ENCODE assay signal across 8 cellular contexts in the genomic region with DNA sequence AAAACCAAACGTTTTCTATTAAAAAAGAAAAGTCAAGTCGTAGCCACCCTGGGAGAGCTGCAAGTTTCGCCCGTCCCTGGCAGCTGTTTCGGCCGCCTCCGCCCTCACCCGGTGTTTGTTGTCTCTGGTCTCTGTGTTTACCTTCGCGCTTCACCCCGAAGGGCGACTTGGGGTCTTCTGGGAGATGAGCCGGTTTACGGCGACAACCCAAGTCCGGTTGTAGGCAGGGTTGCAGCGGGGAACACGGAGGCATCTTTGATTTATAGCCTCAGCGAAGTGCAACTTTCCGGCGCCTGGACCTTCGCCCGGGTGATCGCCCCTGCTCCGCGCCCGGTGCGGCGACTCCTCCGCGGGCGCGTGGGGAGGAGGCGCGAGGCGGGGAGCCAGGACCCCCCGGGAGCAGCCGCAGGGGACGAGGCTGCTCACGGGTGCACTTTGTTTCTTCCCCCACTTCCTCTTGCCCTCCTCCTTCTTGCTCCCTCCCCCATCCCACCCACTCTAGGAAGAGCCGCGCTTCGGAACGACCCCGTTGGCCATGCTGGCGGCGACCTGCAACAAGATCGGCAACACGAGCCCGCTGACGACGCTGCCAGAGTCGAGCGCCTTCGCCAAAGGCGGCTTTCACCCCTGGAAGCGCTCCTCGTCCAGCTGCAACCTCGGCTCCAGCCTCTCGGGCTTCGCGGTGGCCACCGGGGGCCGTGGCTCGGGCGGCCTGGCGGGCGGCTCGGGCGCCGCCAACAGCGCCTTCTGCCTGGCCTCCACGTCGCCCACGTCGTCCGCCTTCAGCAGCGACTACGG. TPM values are rescaled to one million over a fixed set of nuclear protein-coding genes. Genes with fewer than 3 reads are reported as not detected.
DNase-seq lines count a peak whose midpoint lies in the region; ATAC-seq lines count a peak whose summit lies in the region.

No MANE protein-coding gene starts in this region.

- peak overlapping the region; percentile 86 for H3K9ac ChIP-seq in neuronal stem cell (ENCODE audit: low read depth, low read length, poor library complexity)

- peaks cover 21 to 23% of the 10 kb centered on the region in 2 donors for H3K4me1 ChIP-seq in neuronal stem cell (ENCODE audit: control insufficient read depth in 2 of 2, insufficient read depth in 1 of 2, low read depth in 1 of 2, low read length in 2 of 2)

- peaks cover 29 to 80% (median 54%) of the 10 kb centered on the region in 3 experiments for H3K27me3 ChIP-seq in neuronal stem cell (ENCODE audit: control insufficient read depth in 3 of 3, insufficient read depth in 3 of 3, low read depth in 1 of 3, low read length in 3 of 3)

- peak overlapping the region; percentile 88 for H2AFZ ChIP-seq in neuronal stem cell (ENCODE audit: low read length)

- no peak overlapping the region for H3K4ac ChIP-seq in neuronal stem cell (ENCODE audit: low read length)

- H2BK15ac ChIP-seq in neuronal stem cell (ENCODE audit: low read length), result peak overlapping the region; percentile 7

- no peaks in the 10 kb centered on the region for H3K9me3 Mint-ChIP-seq in effector memory CD8-positive, alpha-beta T cell

- peaks cover 0 to under 1% of the 10 kb centered on the region in 2 donors for H3K9me3 ChIP-seq in neuronal stem cell (replicated peaks in 1 of 2; ENCODE audit: control insufficient read depth in 2 of 2, insufficient read depth in 1 of 2, low read depth in 1 of 2, low read length in 2 of 2)

- no CpG with 5 or more reads among the region's 79 CpGs for whole genome bisulfite sequencing in neuronal stem cell (ENCODE audit: extremely low coverage in 2 of 2, insufficient read length in 2 of 2, insufficient replicate concordance in 1 of 2), 2 donors

- DNase-seq in activated naive CD4-positive, alpha-beta T cell treated with Interleukin-2 at 50 U/mL for 16 hours, result peak; percentile 17
- no peak for DNase-seq in activated naive CD4-positive, alpha-beta T cell treated with anti-CD3 and anti-CD28 coated beads, Interleukin-2, amount 50 U/mL, for 16 hours
- DNase-seq in NCI-H748 (lab: John Stamatoyannopoulos, UW; ENCODE audit: unreplicated experiment), result peak; percentile 81
- no peak for DNase-seq in effector memory CD8-positive, alpha-beta T cell
- DNase-seq in neuronal stem cell (ENCODE audit: low spot score), result peak; percentile 50
- DNase-seq in activated gamma-delta T cell treated with Interleukin-2 at 50 U/mL for 16 hours, result no peak
- no peak for DNase-seq in middle frontal gyrus (ENCODE audit: extremely low spot score, low spot score)
- DNase-seq in ACHN, result no peak

- H3K4me1 Mint-ChIP-seq in effector memory CD8-positive, alpha-beta T cell (ENCODE audit: low read depth in 2 of 2), result peaks cover 25 to 30% of the 10 kb centered on the region in 2 donors

- H3K4me3 ChIP-seq in neuronal stem cell (ENCODE audit: low read length in 2 of 2), result peak overlapping the region; percentile 74 to 76

- H3K79me1 ChIP-seq in neuronal stem cell (ENCODE audit: low read depth, low read length), result no peaks in the 10 kb centered on the region

- peak; percentile 2 for ATAC-seq in effector memory CD8-positive, alpha-beta T cell (replicated peaks)

- peak overlapping the region; percentile 60 to 77 for H3K4me3 Mint-ChIP-seq in effector memory CD8-positive, alpha-beta T cell

- peak overlapping the region; percentile 37 for H2AK5ac ChIP-seq in neuronal stem cell (ENCODE audit: low read depth, low read length)

- peaks cover 68 to 79% of the 10 kb centered on the region in 2 donors for H3K27me3 Mint-ChIP-seq in effector memory CD8-positive, alpha-beta T cell

- peak overlapping the region; percentile 91 for H3K4me2 ChIP-seq in neuronal stem cell (ENCODE audit: insufficient read depth, low read length, poor library complexity, severe bottlenecking)

- no peak overlapping the region for H4K91ac ChIP-seq in neuronal stem cell (ENCODE audit: low read depth, low read length, poor library complexity)

- peak overlapping the region; percentile 38 for H3K14ac ChIP-seq in neuronal stem cell (ENCODE audit: low read length)

- H3K36me3 Mint-ChIP-seq in effector memory CD8-positive, alpha-beta T cell (ENCODE audit: insufficient read depth), result peaks cover 73% of the 10 kb centered on the region

- in situ Hi-C loops in ACHN (cut with HindIII; ENCODE audit: low pct_ligation_motif_present, low pct_unique_long_range_greater_than_20kb, low sequenced_read_pairs), result no loop called here

- H2BK120ac ChIP-seq in neuronal stem cell (ENCODE audit: low read depth, low read length), result no peak overlapping the region

- peaks cover 0 to 12% of the 10 kb centered on the region in 2 donors for H3K36me3 ChIP-seq in neuronal stem cell (replicated peaks in 1 of 2; ENCODE audit: control insufficient read depth in 2 of 2, insufficient read depth in 2 of 2, low read length in 2 of 2)

- H3K23ac ChIP-seq in neuronal stem cell (ENCODE audit: low read depth, low read length, poor library complexity), result peak overlapping the region; percentile 80

- H2BK12ac ChIP-seq in neuronal stem cell (ENCODE audit: low read length), result peak overlapping the region; percentile 94

- peak overlapping the region; percentile 46 to 53 for H3K27ac Mint-ChIP-seq in effector memory CD8-positive, alpha-beta T cell

- no peak overlapping the region for H3K27ac ChIP-seq in neuronal stem cell (replicated peaks; ENCODE audit: low read length)

- peak overlapping the region; percentile 94 for H3K18ac ChIP-seq in neuronal stem cell (ENCODE audit: low read length)

- H4K8ac ChIP-seq in neuronal stem cell (ENCODE audit: low read depth, low read length), result no peak overlapping the region

- peak overlapping the region; percentile 39 for H2BK5ac ChIP-seq in neuronal stem cell (ENCODE audit: low read length)

RNA-seq across cellular contexts. Expression of a gene that starts 1.1 kb away (rescaled TPM):
- polyA plus RNA-seq in neuronal stem cell (2013, experiment 1 of 2), result 0.11 TPM
- 0.10 TPM for polyA plus RNA-seq in neuronal stem cell (2013, experiment 2 of 2)

RNA-seq across cellular contexts. Expression of a gene that starts 59.7 kb away (rescaled TPM):
- polyA plus RNA-seq in neuronal stem cell (2013, experiment 1 of 2), result 14.3 TPM
- 13.9 TPM for polyA plus RNA-seq in neuronal stem cell (2013, experiment 2 of 2)

Comparison
In these comparisons a context has a peak if more than half of its experiments do, and no peak if none do; other contexts are left out.
1. DNase-seq: peak in activated naive CD4-positive, alpha-beta T cell treated with Interleukin-2 at 50 U/mL for 16 hours (single experiment), NCI-H748 (single experiment) and neuronal stem cell (single experiment); none in activated naive CD4-positive, alpha-beta T cell treated with anti-CD3 and anti-CD28 coated beads, Interleukin-2, amount 50 U/mL, for 16 hours (single experiment), effector memory CD8-positive, alpha-beta T cell (0 of 3), activated gamma-delta T cell treated with Interleukin-2 at 50 U/mL for 16 hours (single experiment), middle frontal gyrus (single experiment) and ACHN (single experiment).